In genomic region chr2:200747668-200748618, GRCh38 we compare ENCODE assay signal across 10 cellular contexts.
DNase-seq lines count a peak whose midpoint lies in the region; ATAC-seq and TF ChIP-seq lines count a peak whose summit lies in the region.
"Had no signal": no experiment of that assay in that cellular context is flagged by ENCODE, and none has a peak within 500 bp of the region (broad histone marks: within the 10 kb centered on the region; RNA-seq: fewer than 3 reads in every experiment).

No MANE protein-coding gene starts in this region.

- H3K9ac ChIP-seq in adipocyte (ENCODE audit: low read length) = peak overlapping the region; percentile 45

- peak; percentile 19 for DNase-seq in NCI-H2196 (lab: John Stamatoyannopoulos, UW; ENCODE audit: unreplicated experiment)
- no peak for DNase-seq in NCI-H2196 treated with DMSO at 0.1 percent for 48 hours (lab: John Stamatoyannopoulos, UW; ENCODE audit: unreplicated experiment)
- peak; percentile 88 for DNase-seq in adipocyte (ENCODE audit: low read depth)
- DNase-seq in left colon = peak in 1 of 2 donors; percentile 38
- DNase-seq in tibial artery = no peak
- DNase-seq in NCI-H446 (lab: John Stamatoyannopoulos, UW) = no peak
- no peak for DNase-seq in LoVo (ENCODE audit: low spot score)
- DNase-seq in thyroid gland = no peak
- DNase-seq: SW 1271 had no signal

- H3K27ac ChIP-seq in tibial artery (peak overlapping the region; percentile 60 to 66), thyroid gland (no peak overlapping the region)

- H3K36me3 ChIP-seq in adipocyte (ENCODE audit: control insufficient read depth, insufficient read depth, low read length, severe bottlenecking) (no peaks in the 10 kb centered on the region), tibial artery (no peaks in the 10 kb centered on the region), thyroid gland (no peaks in the 10 kb centered on the region)

- TF ChIP-seq POLR2A in thyroid gland (IDR thresholded peaks at IDR 0.05) = no peak

- H3K4me1 ChIP-seq in adipocyte (ENCODE audit: control insufficient read depth, insufficient read depth, low read length) = peaks cover 47% of the 10 kb centered on the region
- H3K4me1 ChIP-seq in tibial artery = peaks cover 0 to 53% (median 26%) of the 10 kb centered on the region in 4 donors
- H3K4me1 ChIP-seq in thyroid gland = peaks cover 0 to 3% of the 10 kb centered on the region in 2 donors

- H3K9me3 ChIP-seq in adipocyte (ENCODE audit: control insufficient read depth, low read length) (no peaks in the 10 kb centered on the region), tibial artery (no peaks in the 10 kb centered on the region), thyroid gland (no peaks in the 10 kb centered on the region)

- intact Hi-C loops in left colon (cut with DNase I, micrococcal nuclease) = no loop called here
- intact Hi-C loops in tibial artery (cut with DNase I; ENCODE audit: low total_unique reads) = no loop called here
- intact Hi-C loops in thyroid gland (cut with DNase I) = no loop called here

- no peaks in the 10 kb centered on the region for H3K27me3 ChIP-seq in adipocyte (replicated peaks; ENCODE audit: control insufficient read depth, insufficient read depth, low read length)
- no peaks in the 10 kb centered on the region for H3K27me3 ChIP-seq in tibial artery
- H3K27me3 ChIP-seq in thyroid gland = peaks cover 6% of the 10 kb centered on the region

- TF ChIP-seq CTCF in tibial artery (IDR thresholded peaks at IDR 0.05) (no peak), thyroid gland (IDR thresholded peaks at IDR 0.05) (no peak)

- peak overlapping the region; percentile 2 for H3K4me3 ChIP-seq in adipocyte (ENCODE audit: low read length)
- H3K4me3 ChIP-seq in tibial artery = no peak overlapping the region
- H3K4me3 ChIP-seq in thyroid gland (replicated peaks in 1 of 3) = no peak overlapping the region

- peak; percentile 57 for ATAC-seq in left colon
- ATAC-seq: esophagus mucosa had no signal

- WGBS in thyroid gland, 2 donors = 67 to 74% methylated on average over 16 of the region's 16 CpGs

Comparison
In these comparisons a context has a peak if more than half of its experiments do, and no peak if none do; other contexts are left out.
1. DNase-seq: peak in NCI-H2196 (single experiment) and adipocyte (single experiment); none in NCI-H2196 treated with DMSO at 0.1 percent for 48 hours (single experiment), tibial artery (0 of 2), NCI-H446 (0 of 2), LoVo (single experiment) and thyroid gland (0 of 2).
2. H3K27ac ChIP-seq: peak in tibial artery (2 of 2); none in thyroid gland (0 of 3).